ENCODE assay signal across 22 cellular contexts in the genomic region with DNA sequence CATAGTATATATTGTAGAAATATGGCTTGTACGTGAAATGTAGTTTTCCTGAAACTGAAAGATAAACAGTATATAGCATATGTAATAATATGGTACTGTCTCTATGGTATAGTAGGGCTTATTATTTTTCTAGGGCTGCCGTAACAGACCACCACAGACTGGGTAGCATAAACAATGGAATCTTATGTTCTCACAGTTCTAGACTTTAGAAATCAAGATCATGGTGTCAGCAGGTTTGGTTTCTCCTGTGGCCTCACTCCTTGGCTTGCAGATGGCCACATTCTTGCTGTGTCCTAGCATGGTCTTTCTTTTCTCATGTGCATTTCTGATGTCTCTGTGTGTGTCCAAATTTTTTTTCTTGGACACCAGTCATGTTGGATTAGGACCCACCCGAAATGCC.
DNase-seq lines count a peak whose midpoint lies in the region; ATAC-seq lines count a peak whose summit lies in the region.
"Had no signal": no experiment of that assay in that cellular context is flagged by ENCODE, and none has a peak within 500 bp of the region (broad histone marks: within the 10 kb centered on the region; RNA-seq: fewer than 3 reads in every experiment).

No MANE protein-coding gene starts in this region.

- H3K4ac ChIP-seq in neuronal stem cell (ENCODE audit: low read length), result no peak overlapping the region

- H2BK15ac ChIP-seq in neuronal stem cell (ENCODE audit: low read length), result no peak overlapping the region

- H2AFZ ChIP-seq in neuronal stem cell (ENCODE audit: low read length), result no peak overlapping the region

- in situ Hi-C loops in SK-MEL-5 (cut with HindIII; ENCODE audit: low pct_unique_long_range_greater_than_20kb, low sequenced_read_pairs), result no loop called here

- H2BK5ac ChIP-seq in neuronal stem cell (ENCODE audit: low read length), result no peak overlapping the region

- H3K4me1 ChIP-seq in neuronal stem cell (ENCODE audit: control insufficient read depth in 2 of 2, insufficient read depth in 1 of 2, low read depth in 1 of 2, low read length in 2 of 2), result no peaks in the 10 kb centered on the region
- H3K4me1 ChIP-seq: A549 had no signal

- ATAC-seq in GM21360 (IDR thresholded peaks at IDR 0.05; ENCODE audit: unreplicated experiment), result no peak
- ATAC-seq: A549, GM12878 had no signal

- H3K4me3 ChIP-seq in neuronal stem cell (ENCODE audit: low read length in 2 of 2), result no peak overlapping the region
- H3K4me3 ChIP-seq: A549; BLaER1 treated with 17β-estradiol and CSF1 and Interleukin-3, amounts not matched to agents 10 nM and 100 nM; GM12878; HAP-1 had no signal

- DNase-seq in SK-MEL-5 (ENCODE audit: low read depth, low spot score) (peak; percentile 80), NK-92 (lab: John Stamatoyannopoulos, UW; ENCODE audit: unreplicated experiment) (no peak), neuronal stem cell (ENCODE audit: low spot score) (no peak)
- DNase-seq: ACHN; AML-193; BE2C; CD4-positive, alpha-beta T cell; CD8-positive, alpha-beta memory T cell; DMS 273 treated with DMSO at 0.1 percent for 48 hours; DMS79; EL; GDM1; GOT3; HFFc6 had no signal

- H3K18ac ChIP-seq in neuronal stem cell (ENCODE audit: low read length), result no peak overlapping the region

- H3K9me3 ChIP-seq in neuronal stem cell (replicated peaks in 1 of 2; ENCODE audit: control insufficient read depth in 2 of 2, insufficient read depth in 1 of 2, low read depth in 1 of 2, low read length in 2 of 2), result peaks cover 0 to 10% of the 10 kb centered on the region in 2 donors
- H3K9me3 ChIP-seq: A549, BE2C, HAP-1 had no signal

- peaks cover 0 to 46% of the 10 kb centered on the region in 2 donors for H3K36me3 ChIP-seq in neuronal stem cell (replicated peaks in 1 of 2; ENCODE audit: control insufficient read depth in 2 of 2, insufficient read depth in 2 of 2, low read length in 2 of 2)
- H3K36me3 ChIP-seq: BE2C; BLaER1 treated with 17β-estradiol and CSF1 and Interleukin-3, amounts not matched to agents 10 nM and 100 nM; HAP-1 had no signal

- no peak overlapping the region for H2AK5ac ChIP-seq in neuronal stem cell (ENCODE audit: low read depth, low read length)

- no peak overlapping the region for H3K14ac ChIP-seq in neuronal stem cell (ENCODE audit: low read length)

- WGBS in neuronal stem cell (ENCODE audit: extremely low coverage in 2 of 2, insufficient read length in 2 of 2, insufficient replicate concordance in 1 of 2), 2 donors, result no CpG with 5 or more reads among the region's 3 CpGs

- H3K27ac ChIP-seq in cingulate gyrus (ENCODE audit: low read depth, low read length) (peak overlapping the region; percentile 73), layer of hippocampus (ENCODE audit: low read depth, low read length) (peak overlapping the region; percentile 19), neuronal stem cell (replicated peaks; ENCODE audit: low read length) (no peak overlapping the region)
- H3K27ac ChIP-seq: 22Rv1; A549; BLaER1 treated with 17β-estradiol and CSF1 and Interleukin-3, amounts not matched to agents 10 nM and 100 nM had no signal

- H4K91ac ChIP-seq in neuronal stem cell (ENCODE audit: low read depth, low read length, poor library complexity), result no peak overlapping the region

- no peak overlapping the region for H2BK120ac ChIP-seq in neuronal stem cell (ENCODE audit: low read depth, low read length)

- H4K8ac ChIP-seq in neuronal stem cell (ENCODE audit: low read depth, low read length), result no peak overlapping the region

- H2BK12ac ChIP-seq in neuronal stem cell (ENCODE audit: low read length), result no peak overlapping the region

- H3K4me2 ChIP-seq in neuronal stem cell (ENCODE audit: insufficient read depth, low read length, poor library complexity, severe bottlenecking), result no peak overlapping the region
- H3K4me2 ChIP-seq: A549; BLaER1 treated with 17β-estradiol and CSF1 and Interleukin-3, amounts not matched to agents 10 nM and 100 nM had no signal

- no peak overlapping the region for H3K9ac ChIP-seq in neuronal stem cell (ENCODE audit: low read depth, low read length, poor library complexity)
- H3K9ac ChIP-seq: BLaER1 treated with 17β-estradiol and CSF1 and Interleukin-3, amounts not matched to agents 10 nM and 100 nM had no signal

- H3K23ac ChIP-seq in neuronal stem cell (ENCODE audit: low read depth, low read length, poor library complexity), result no peak overlapping the region

- H3K27me3 ChIP-seq in layer of hippocampus (ENCODE audit: control insufficient read depth, insufficient read depth, low read length), result no peaks in the 10 kb centered on the region
- H3K27me3 ChIP-seq in neuronal stem cell (ENCODE audit: control insufficient read depth in 3 of 3, insufficient read depth in 3 of 3, low read depth in 1 of 3, low read length in 3 of 3), result no peaks in the 10 kb centered on the region
- H3K27me3 ChIP-seq: BE2C; BLaER1 treated with 17β-estradiol and CSF1 and Interleukin-3, amounts not matched to agents 10 nM and 100 nM had no signal

- no peaks in the 10 kb centered on the region for H3K79me1 ChIP-seq in neuronal stem cell (ENCODE audit: low read depth, low read length)
